Comparison of ENCODE assay signal across 15 cellular contexts in genomic region chr12:4034926-4035325, GRCh38.
DNase-seq lines count a peak whose midpoint lies in the region; ATAC-seq, FAIRE-seq and TF ChIP-seq lines count a peak whose summit lies in the region.
"Had no signal": no experiment of that assay in that cellular context is flagged by ENCODE, and none has a peak within 500 bp of the region (broad histone marks: within the 10 kb centered on the region; RNA-seq: fewer than 3 reads in every experiment).

No MANE protein-coding gene starts in this region.

- H4K8ac ChIP-seq in H1 (ENCODE audit: extremely low read depth, insufficient read depth, low read length), result no peak overlapping the region
- no peak overlapping the region for H4K8ac ChIP-seq in mesenchymal stem cell (ENCODE audit: low read length)

- H3K9ac ChIP-seq in H1 (replicated peaks in 1 of 4; ENCODE audit: extremely low read depth in 1 of 4, low read depth in 3 of 4, low read length in 3 of 4), result no peak overlapping the region
- H3K9ac ChIP-seq in mesenchymal stem cell (ENCODE audit: low read length), result no peak overlapping the region

- H3K14ac ChIP-seq in H1 (ENCODE audit: insufficient read length) (no peak overlapping the region), mesenchymal stem cell (ENCODE audit: low read length in 2 of 2) (no peak overlapping the region)

- WGBS in H1 (ENCODE audit: extremely low coverage in 1 of 2, insufficient coverage in 1 of 2, insufficient read length in 1 of 2, insufficient replicate concordance in 2 of 2, low coverage in 1 of 2, low lambda C conversion rate in 2 of 2, missing lambda C conversion rate in 1 of 2), 2 experiments, result 86% methylated on average over 2 of the region's 2 CpGs; no CpG with 5 or more reads in 1 of the 2 experiments
- WGBS in mesenchymal stem cell, result 36% methylated on average over 2 of the region's 2 CpGs

- TF ChIP-seq CTCF in HFF-Myc (IDR thresholded peaks at IDR 0.05; ENCODE audit: low read depth, low read length, missing control alignments) (no peak), H1 (IDR thresholded peaks at IDR 0.05; ENCODE audit: control extremely low read depth in 1 of 3, insufficient read depth in 1 of 3, low read depth in 1 of 3, low read length in 3 of 3) (no peak)

- CTCF ChIA-PET in H1 (lab: Charles Lee; ENCODE audit: partially characterized antibody), result interaction anchor here (0.9 to 9.5 kb wide), 5 partner anchors 20 to 242 kb away, joined by 3 to 273 read pairs (median 52); no protein-coding TSS in a partner anchor

- no peak for TF ChIP-seq EP300 in H1 (IDR thresholded peaks at IDR 0.05; ENCODE audit: borderline replicate concordance in 1 of 2, low read depth in 2 of 2, low read length in 2 of 2)

- no peak overlapping the region for H3K4ac ChIP-seq in H1 (replicated peaks; ENCODE audit: insufficient read length, low read depth, low read length)
- H3K4ac ChIP-seq in mesenchymal stem cell (ENCODE audit: low read depth in 1 of 2, low read length in 2 of 2), result no peak overlapping the region

- H2BK5ac ChIP-seq in H1 (ENCODE audit: low read depth, low read length) (no peak overlapping the region), mesenchymal stem cell (ENCODE audit: low read depth, low read length, poor library complexity, severe bottlenecking) (no peak overlapping the region)

- no peaks in the 10 kb centered on the region; the same call in 1 of the 2 replicates for H3K23me2 ChIP-seq in H1 (ENCODE audit: low read depth, low read length)

- no peaks in the 10 kb centered on the region; a peak in 1 of 8 replicates for H3K36me3 ChIP-seq in H1 (ENCODE audit: control insufficient read depth in 2 of 4, insufficient read depth in 4 of 4, low read length in 3 of 4)
- no peaks in the 10 kb centered on the region for H3K36me3 ChIP-seq in mesenchymal stem cell (ENCODE audit: control insufficient read depth in 1 of 2, insufficient read depth in 2 of 2, low read depth in 1 of 2, low read length in 2 of 2)
- H3K36me3 ChIP-seq in effector memory CD4-positive, alpha-beta T cell (ENCODE audit: control insufficient read depth, insufficient read depth, low read length), result no peaks in the 10 kb centered on the region
- H3K36me3 ChIP-seq: HAP-1 had no signal

- H3K79me1 ChIP-seq in H1 (ENCODE audit: low read depth, low read length) (no peaks in the 10 kb centered on the region), mesenchymal stem cell (replicated peaks; ENCODE audit: low read length, poor library complexity, severe bottlenecking) (no peaks in the 10 kb centered on the region)

- H3K4me3 ChIP-seq in HFF-Myc (replicated peaks; ENCODE audit: low read depth, low read length) (no peak overlapping the region), H1 (ENCODE audit: extremely low read depth in 1 of 4, insufficient read depth in 2 of 4, low read depth in 3 of 4, low read length in 4 of 4) (no peak overlapping the region), mesenchymal stem cell (ENCODE audit: insufficient read depth in 1 of 2, low read depth in 1 of 2, low read length in 2 of 2) (no peak overlapping the region)
- H3K4me3 ChIP-seq in effector memory CD4-positive, alpha-beta T cell (ENCODE audit: insufficient read depth, low read depth, low read length, poor library complexity, severe bottlenecking), result no peak overlapping the region
- H3K4me3 ChIP-seq: HAP-1 had no signal

- H4K91ac ChIP-seq in H1 (replicated peaks; ENCODE audit: insufficient read length, low read length) (peak overlapping the region; percentile 18), mesenchymal stem cell (ENCODE audit: low read length) (no peak overlapping the region)

- no peak overlapping the region for H3K56ac ChIP-seq in H1 (replicated peaks; ENCODE audit: insufficient read length, low read depth, low read length)

- H3K27me3 ChIP-seq in H1 (replicated peaks in 1 of 4; ENCODE audit: control insufficient read depth in 3 of 4, extremely low read depth in 1 of 4, insufficient read depth in 3 of 4, low read length in 3 of 4), result peaks cover 2 to 9% (median 4%) of the 10 kb centered on the region in 4 experiments; a peak in 6 of 7 replicates
- peaks cover 13 to 16% of the 10 kb centered on the region in 2 experiments for H3K27me3 ChIP-seq in mesenchymal stem cell (ENCODE audit: control insufficient read depth in 1 of 2, insufficient read depth in 1 of 2, low read length in 2 of 2)
- no peaks in the 10 kb centered on the region for H3K27me3 ChIP-seq in effector memory CD4-positive, alpha-beta T cell (replicated peaks; ENCODE audit: control insufficient read depth, insufficient read depth, low read length, poor library complexity, severe bottlenecking)

- H2BK120ac ChIP-seq in H1 (replicated peaks; ENCODE audit: low read depth, low read length) (peak overlapping the region; percentile 13), mesenchymal stem cell (ENCODE audit: low read depth, low read length) (no peak overlapping the region)

- no peak overlapping the region for H4K5ac ChIP-seq in H1 (ENCODE audit: insufficient read length, low read depth, low read length)

- 0 out of 2 replicates have a peak overlapping the region, but pooled peaks have one; percentile 77 for H2BK12ac ChIP-seq in H1 (ENCODE audit: low read depth, low read length)
- no peak overlapping the region for H2BK12ac ChIP-seq in mesenchymal stem cell (ENCODE audit: low read length in 2 of 2)

- H3K4me1 ChIP-seq in H1 (replicated peaks in 1 of 4; ENCODE audit: control insufficient read depth in 3 of 4, insufficient read depth in 4 of 4, low read length in 3 of 4), result peaks cover 4 to 15% (median 7%) of the 10 kb centered on the region in 4 experiments; a peak in 6 of 7 replicates
- peaks cover 15% of the 10 kb centered on the region for H3K4me1 ChIP-seq in mesenchymal stem cell (ENCODE audit: control insufficient read depth, insufficient read depth, low read depth, low read length)
- peaks cover 5% of the 10 kb centered on the region for H3K4me1 ChIP-seq in effector memory CD4-positive, alpha-beta T cell (ENCODE audit: control insufficient read depth, insufficient read depth, low read length, poor library complexity, severe bottlenecking)

- H3K23ac ChIP-seq in H1 (ENCODE audit: insufficient read length) (no peak overlapping the region), mesenchymal stem cell (ENCODE audit: low read length in 2 of 2) (no peak overlapping the region)

- peak overlapping the region; percentile 67; the same call in 1 of the 2 replicates for H2AK5ac ChIP-seq in H1 (ENCODE audit: low read depth, low read length)
- H2AK5ac ChIP-seq in mesenchymal stem cell (ENCODE audit: low read length, severe bottlenecking), result no peak overlapping the region

- no peaks in the 10 kb centered on the region for H3K79me2 ChIP-seq in H1 (ENCODE audit: control insufficient read depth in 1 of 2, insufficient read depth in 2 of 2, low read length in 2 of 2)

- H2BK15ac ChIP-seq in H1 (ENCODE audit: low read length), result no peak overlapping the region
- no peak overlapping the region for H2BK15ac ChIP-seq in mesenchymal stem cell (ENCODE audit: low read depth, poor library complexity, severe bottlenecking)

- no peak for FAIRE-seq in H1 (lab: Jason Lieb, UNC)

- H3K27ac ChIP-seq in H1 (ENCODE audit: low read depth, low read length), result no peak overlapping the region
- no peak overlapping the region for H3K27ac ChIP-seq in mesenchymal stem cell (ENCODE audit: low read length, poor library complexity, severe bottlenecking)
- H3K27ac ChIP-seq in effector memory CD4-positive, alpha-beta T cell (ENCODE audit: insufficient read depth, low read length, poor library complexity, severe bottlenecking), result no peak overlapping the region

- no peaks in the 10 kb centered on the region for H3K9me3 ChIP-seq in H1 (ENCODE audit: insufficient read depth in 2 of 2, low read depth in 1 of 2, low read length in 1 of 2)
- H3K9me3 ChIP-seq in mesenchymal stem cell (ENCODE audit: control insufficient read depth, low read length), result no peaks in the 10 kb centered on the region
- H3K9me3 ChIP-seq in effector memory CD4-positive, alpha-beta T cell (ENCODE audit: control insufficient read depth, low read length), result no peaks in the 10 kb centered on the region
- H3K9me3 ChIP-seq: HAP-1 had no signal

- H3K18ac ChIP-seq in H1 (ENCODE audit: extremely low read depth, low read length), result no peak overlapping the region
- no peak overlapping the region for H3K18ac ChIP-seq in mesenchymal stem cell (ENCODE audit: low read depth in 1 of 2, low read length in 2 of 2)

- peak overlapping the region; percentile 39; the same call in 1 of the 2 replicates for H2BK20ac ChIP-seq in H1 (ENCODE audit: low read length)

- DNase-seq in AG08395 (ENCODE audit: low spot score), result peak; percentile 11
- peak; percentile 52 for DNase-seq in HFF-Myc (ENCODE audit: extremely low read depth, low read depth)
- no peak for DNase-seq in H1 (ENCODE audit: low read depth in 1 of 2, low spot score in 2 of 2)
- DNase-seq in mesenchymal stem cell, result peak; percentile 64
- DNase-seq in D341Med (ENCODE audit: low spot score), result no peak
- no peak for DNase-seq in effector memory CD4-positive, alpha-beta T cell
- no peak for DNase-seq in NOMO-1 (lab: John Stamatoyannopoulos, UW; ENCODE audit: unreplicated experiment in 2 of 2)
- DNase-seq: CD8-positive, alpha-beta T cell; NCI-H1436 treated with DMSO at 0.1 percent for 48 hours; NCI-H2081; NCI-H524 treated with DMSO at 0.1 percent for 48 hours; SHP77 treated with DMSO at 0.1 percent for 48 hours had no signal

- H3K4me2 ChIP-seq in H1 (ENCODE audit: insufficient read depth in 1 of 2, low read depth in 2 of 2, low read length in 2 of 2) (no peak overlapping the region), mesenchymal stem cell (ENCODE audit: low read length, poor library complexity, severe bottlenecking) (no peak overlapping the region)

- POLR2A ChIA-PET in H1 (lab: Charles Lee; ENCODE audit: partially characterized antibody), result no interaction called here

- no peak for TF ChIP-seq RAD21 in H1 (IDR thresholded peaks at IDR 0.05 in 1 of 2, conservative IDR thresholded peaks at IDR 0.05 in 1 of 2; ENCODE audit: low read depth in 2 of 2, low read length in 2 of 2)

- no peak overlapping the region for H2AFZ ChIP-seq in H1 (ENCODE audit: low read length)
- no peak overlapping the region for H2AFZ ChIP-seq in mesenchymal stem cell (ENCODE audit: low read depth, low read length)

- H4K20me1 ChIP-seq in H1 (replicated peaks in 1 of 2; ENCODE audit: control insufficient read depth in 1 of 2, insufficient read depth in 2 of 2, low read length in 2 of 2), result no peaks in the 10 kb centered on the region

- no peak for TF ChIP-seq POLR2A in H1 (IDR thresholded peaks at IDR 0.05; ENCODE audit: control extremely low read depth in 1 of 2, low read depth in 2 of 2, low read length in 2 of 2)

- ATAC-seq in HG02981 (IDR thresholded peaks at IDR 0.05; ENCODE audit: unreplicated experiment), result no peak
- ATAC-seq: CD8-positive, alpha-beta T cell; Panc1 had no signal

TF ChIP-seq in H1, 55 proteins besides CTCF, POLR2A, EP300 and RAD21 (continues in another document):
- no peak for TF ChIP-seq RFX5 (IDR thresholded peaks at IDR 0.05; ENCODE audit: borderline replicate concordance, low read depth, low read length)

Comparison
In these comparisons a context has a peak if more than half of its experiments do, and no peak if none do; other contexts are left out.
1. DNase-seq: peak in AG08395 (single experiment), HFF-Myc (single experiment) and mesenchymal stem cell (single experiment); none in H1 (0 of 2), D341Med (single experiment), effector memory CD4-positive, alpha-beta T cell (0 of 3) and NOMO-1 (0 of 2).